Comparison of ENCODE assay signal across 23 cellular contexts in the genomic region with DNA sequence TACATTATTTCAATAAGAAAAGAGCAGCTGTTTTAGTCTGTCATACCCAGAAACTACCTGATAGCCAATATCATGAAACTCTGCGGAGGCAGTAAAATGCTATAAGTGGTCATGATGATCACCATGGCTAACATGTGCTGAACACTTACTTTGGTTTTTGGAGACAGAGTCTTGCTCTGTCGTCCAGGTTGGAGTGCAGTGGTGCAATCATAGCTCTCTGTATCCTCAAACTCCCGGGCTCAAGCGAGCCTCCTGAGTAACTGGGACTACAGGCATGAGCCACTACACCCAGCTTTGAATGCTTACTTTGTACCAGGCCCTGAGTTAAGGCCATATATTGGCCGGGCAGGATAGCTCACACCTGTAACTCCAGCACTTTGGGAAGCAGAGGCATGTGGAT.
A peak's percentile ranks its signal among the peaks of the same experiment; 100 is the strongest.
DNase-seq lines count a peak whose midpoint lies in the region; ATAC-seq, FAIRE-seq and TF ChIP-seq lines count a peak whose summit lies in the region.
"Had no signal": no experiment of that assay in that cellular context is flagged by ENCODE, and none has a peak within 500 bp of the region (broad histone marks: within the 10 kb centered on the region; RNA-seq: fewer than 3 reads in every experiment).

No MANE protein-coding gene starts in this region.

- H3K27me3 ChIP-seq in HepG2 (ENCODE audit: control insufficient read depth in 1 of 2, insufficient read depth in 2 of 2, low read length in 2 of 2), result no peaks in the 10 kb centered on the region
- no peaks in the 10 kb centered on the region for H3K27me3 ChIP-seq in transverse colon

- H3K27ac ChIP-seq in HepG2 (ENCODE audit: extremely low read length, insufficient read depth, low read length) (peak overlapping the region; percentile 70), transverse colon (peak overlapping the region; percentile 4 to 50 (median 44))
- H3K27ac ChIP-seq: 22Rv1, A549, C4-2B, HL-60 had no signal

- TF ChIP-seq EP300 in HepG2 (IDR thresholded peaks at IDR 0.05; ENCODE audit: low read depth in 2 of 2, low read length in 2 of 2) (no peak), HepG2 (CRISPR knock-in tag; IDR thresholded peaks at IDR 0.05; ENCODE audit: borderline replicate concordance) (no peak), transverse colon (IDR thresholded peaks at IDR 0.05; ENCODE audit: low read depth) (no peak)

- no peaks in the 10 kb centered on the region for H3K79me2 ChIP-seq in HepG2 (ENCODE audit: insufficient read depth, low read length)

- CTCF ChIA-PET in HepG2 (lab: Yijun Ruan, JAX; ENCODE audit: low intra/inter-chr PET ratio, low total read pairs), result no interaction called here

- no peaks in the 10 kb centered on the region for H3K9me3 Mint-ChIP-seq in HFFc6
- H3K9me3 Mint-ChIP-seq: CD4-positive, alpha-beta T cell; IgD-negative memory B cell had no signal

- no peak overlapping the region for H3K27ac Mint-ChIP-seq in HFFc6
- H3K27ac Mint-ChIP-seq: CD4-positive, alpha-beta T cell; IgD-negative memory B cell had no signal

- H3K4me3 ChIP-seq in HepG2 (replicated peaks in 1 of 3; ENCODE audit: insufficient read depth in 1 of 3, low read depth in 2 of 3, low read length in 3 of 3), result no peak overlapping the region
- H3K4me3 ChIP-seq in transverse colon, result no peak overlapping the region
- H3K4me3 ChIP-seq: A549, HAP-1 had no signal

- DNase-seq in DMS53 (lab: John Stamatoyannopoulos, UW) (peak; percentile 11), DMS53 treated with DMSO at 0.1 percent for 48 hours (lab: John Stamatoyannopoulos, UW; ENCODE audit: unreplicated experiment) (no peak), HepG2 (ENCODE audit: low spot score) (no peak), transverse colon (no peak), H54 (ENCODE audit: insufficient read length, low spot score) (no peak), HFFc6 (no peak), NCI-H1417 (lab: John Stamatoyannopoulos, UW) (no peak)
- DNase-seq: AML-193; Caco-2; CD4-positive, alpha-beta T cell; DND-41; EL; KBM-7 had no signal

- H3K4me3 Mint-ChIP-seq in HFFc6, result no peak overlapping the region
- H3K4me3 Mint-ChIP-seq: CD4-positive, alpha-beta T cell; IgD-negative memory B cell had no signal

- ATAC-seq in HepG2, result no peak

- in situ Hi-C loops in HepG2 (cut with HindIII; ENCODE audit: extremely low pct_ligation_motif_present, low pct_unique_long_range_greater_than_20kb), result no loop called here
- in situ Hi-C loops in transverse colon (cut with MboI; ENCODE audit: low pct_ligation_motif_present in 1 of 4, low pct_unique_long_range_greater_than_20kb in 1 of 4, low sequenced_read_pairs in 3 of 4), result no loop called here

- no peak overlapping the region for H2AFZ ChIP-seq in HepG2 (ENCODE audit: low read length)

- TF ChIP-seq CTCF in HepG2 (CRISPR knock-in tag; IDR thresholded peaks at IDR 0.05) (no peak), transverse colon (IDR thresholded peaks at IDR 0.05) (no peak), HFFc6 (IDR thresholded peaks at IDR 0.05) (no peak)

- H3K36me3 Mint-ChIP-seq in HFFc6 (ENCODE audit: low read depth), result no peaks in the 10 kb centered on the region

- peaks cover 17% of the 10 kb centered on the region for H3K27me3 Mint-ChIP-seq in HFFc6 (ENCODE audit: insufficient read depth)

- POLR2A ChIA-PET in HepG2 (lab: Yijun Ruan, JAX), result interaction anchor here (1.3 kb wide), 1 partner anchor 155 kb away, joined by 4 read pairs; a partner anchor contains a TSS

- TF ChIP-seq POLR2A in HepG2 (IDR thresholded peaks at IDR 0.05; ENCODE audit: insufficient read depth in 1 of 2, low read depth in 2 of 2, low read length in 2 of 2) (no peak), transverse colon (IDR thresholded peaks at IDR 0.05) (no peak), H54 (IDR thresholded peaks at IDR 0.05; ENCODE audit: low read depth, low read length) (no peak)

- no peak for TF ChIP-seq RAD21 in HepG2 (CRISPR knock-in tag; IDR thresholded peaks at IDR 0.05)

- intact Hi-C loops in HepG2 (cut with micrococcal nuclease; ENCODE audit: unreplicated experiment), result loop anchor here (2.0 kb wide), 1 partner anchor 155 kb away; a partner anchor contains a TSS
- intact Hi-C loops in transverse colon (cut with DNase I; ENCODE audit: low total_unique reads), result no loop called here

- BruUV-seq in HepG2 (replicated peaks; lab: Mats Ljungman, UMichigan), result no TSS peak

- no peaks in the 10 kb centered on the region for H3K4me1 Mint-ChIP-seq in HFFc6 (ENCODE audit: low read depth)
- H3K4me1 Mint-ChIP-seq: IgD-negative memory B cell had no signal

- H3K9me3 ChIP-seq in HepG2 (ENCODE audit: low read length) (no peaks in the 10 kb centered on the region), transverse colon (no peaks in the 10 kb centered on the region)
- H3K9me3 ChIP-seq: A549, Caco-2, HAP-1 had no signal

- no peaks in the 10 kb centered on the region for H4K20me1 ChIP-seq in HepG2 (ENCODE audit: insufficient read depth, low read length)

- peak overlapping the region; percentile 46; the same call in 1 of the 2 replicates for H3K4me2 ChIP-seq in HepG2 (ENCODE audit: low read depth, low read length)
- H3K4me2 ChIP-seq: A549 had no signal

- H3K36me3 ChIP-seq in HepG2 (replicated peaks in 1 of 2; ENCODE audit: control insufficient read depth in 1 of 2, insufficient read depth in 2 of 2, low read length in 2 of 2) (no peaks in the 10 kb centered on the region), transverse colon (no peaks in the 10 kb centered on the region)
- H3K36me3 ChIP-seq: HAP-1 had no signal

- H3K9ac ChIP-seq in HepG2 (ENCODE audit: insufficient read depth, low read depth, low read length), result no peak overlapping the region

- H3K4me1 ChIP-seq in HepG2 (ENCODE audit: insufficient read depth, low read length) (peaks cover 78% of the 10 kb centered on the region), transverse colon (peaks cover 0 to 16% (median 7%) of the 10 kb centered on the region in 4 donors)
- H3K4me1 ChIP-seq: A549, Caco-2, HAP-1 had no signal

- FAIRE-seq in HepG2 (lab: Jason Lieb, UNC) (no peak), H54 (lab: Jason Lieb, UNC) (no peak)
- FAIRE-seq: A549, GM12891, GM19239, H1, HTR-8/SVneo had no signal

- 81% methylated on average over 5 of the region's 5 CpGs for WGBS in HepG2 (ENCODE audit: low lambda C conversion rate)
- WGBS in transverse colon (ENCODE audit: low coverage in 1 of 2), 2 donors, result 81% methylated on average over 5 of the region's 5 CpGs; no CpG with 5 or more reads in 1 of the 2 donors

TF ChIP-seq in HepG2, 621 proteins besides CTCF, POLR2A, EP300 and RAD21 (continues in another document):
- TF ChIP-seq TEAD3 (CRISPR knock-in tag; optimal IDR thresholded peaks at IDR 0.05; ENCODE audit: borderline replicate concordance), result peak; percentile 8
- TF ChIP-seq ZNF121 (CRISPR knock-in tag; IDR thresholded peaks at IDR 0.05), result peak; percentile 63
- TF ChIP-seq, protein P1, sequence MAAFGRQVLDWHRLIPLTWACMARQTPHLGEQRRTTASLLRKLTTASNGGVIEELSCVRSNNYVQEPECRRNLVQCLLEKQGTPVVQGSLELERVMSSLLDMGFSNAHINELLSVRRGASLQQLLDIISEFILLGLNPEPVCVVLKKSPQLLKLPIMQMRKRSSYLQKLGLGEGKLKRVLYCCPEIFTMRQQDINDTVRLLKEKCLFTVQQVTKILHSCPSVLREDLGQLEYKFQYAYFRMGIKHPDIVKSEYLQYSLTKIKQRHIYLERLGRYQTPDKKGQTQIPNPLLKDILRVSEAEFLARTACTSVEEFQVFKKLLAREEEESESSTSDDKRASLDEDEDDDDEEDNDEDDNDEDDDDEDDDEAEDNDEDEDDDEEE (CRISPR knock-in tag; IDR thresholded peaks at IDR 0.05), result 0 out of 2 replicates have a peak, but pooled peaks have one; percentile 39
- 0 out of 2 replicates have a peak, but pooled peaks have one; percentile 3 for TF ChIP-seq FOXK1 (CRISPR knock-in tag; IDR thresholded peaks at IDR 0.05; ENCODE audit: borderline replicate concordance, low read depth)
- TF ChIP-seq, protein P2, sequence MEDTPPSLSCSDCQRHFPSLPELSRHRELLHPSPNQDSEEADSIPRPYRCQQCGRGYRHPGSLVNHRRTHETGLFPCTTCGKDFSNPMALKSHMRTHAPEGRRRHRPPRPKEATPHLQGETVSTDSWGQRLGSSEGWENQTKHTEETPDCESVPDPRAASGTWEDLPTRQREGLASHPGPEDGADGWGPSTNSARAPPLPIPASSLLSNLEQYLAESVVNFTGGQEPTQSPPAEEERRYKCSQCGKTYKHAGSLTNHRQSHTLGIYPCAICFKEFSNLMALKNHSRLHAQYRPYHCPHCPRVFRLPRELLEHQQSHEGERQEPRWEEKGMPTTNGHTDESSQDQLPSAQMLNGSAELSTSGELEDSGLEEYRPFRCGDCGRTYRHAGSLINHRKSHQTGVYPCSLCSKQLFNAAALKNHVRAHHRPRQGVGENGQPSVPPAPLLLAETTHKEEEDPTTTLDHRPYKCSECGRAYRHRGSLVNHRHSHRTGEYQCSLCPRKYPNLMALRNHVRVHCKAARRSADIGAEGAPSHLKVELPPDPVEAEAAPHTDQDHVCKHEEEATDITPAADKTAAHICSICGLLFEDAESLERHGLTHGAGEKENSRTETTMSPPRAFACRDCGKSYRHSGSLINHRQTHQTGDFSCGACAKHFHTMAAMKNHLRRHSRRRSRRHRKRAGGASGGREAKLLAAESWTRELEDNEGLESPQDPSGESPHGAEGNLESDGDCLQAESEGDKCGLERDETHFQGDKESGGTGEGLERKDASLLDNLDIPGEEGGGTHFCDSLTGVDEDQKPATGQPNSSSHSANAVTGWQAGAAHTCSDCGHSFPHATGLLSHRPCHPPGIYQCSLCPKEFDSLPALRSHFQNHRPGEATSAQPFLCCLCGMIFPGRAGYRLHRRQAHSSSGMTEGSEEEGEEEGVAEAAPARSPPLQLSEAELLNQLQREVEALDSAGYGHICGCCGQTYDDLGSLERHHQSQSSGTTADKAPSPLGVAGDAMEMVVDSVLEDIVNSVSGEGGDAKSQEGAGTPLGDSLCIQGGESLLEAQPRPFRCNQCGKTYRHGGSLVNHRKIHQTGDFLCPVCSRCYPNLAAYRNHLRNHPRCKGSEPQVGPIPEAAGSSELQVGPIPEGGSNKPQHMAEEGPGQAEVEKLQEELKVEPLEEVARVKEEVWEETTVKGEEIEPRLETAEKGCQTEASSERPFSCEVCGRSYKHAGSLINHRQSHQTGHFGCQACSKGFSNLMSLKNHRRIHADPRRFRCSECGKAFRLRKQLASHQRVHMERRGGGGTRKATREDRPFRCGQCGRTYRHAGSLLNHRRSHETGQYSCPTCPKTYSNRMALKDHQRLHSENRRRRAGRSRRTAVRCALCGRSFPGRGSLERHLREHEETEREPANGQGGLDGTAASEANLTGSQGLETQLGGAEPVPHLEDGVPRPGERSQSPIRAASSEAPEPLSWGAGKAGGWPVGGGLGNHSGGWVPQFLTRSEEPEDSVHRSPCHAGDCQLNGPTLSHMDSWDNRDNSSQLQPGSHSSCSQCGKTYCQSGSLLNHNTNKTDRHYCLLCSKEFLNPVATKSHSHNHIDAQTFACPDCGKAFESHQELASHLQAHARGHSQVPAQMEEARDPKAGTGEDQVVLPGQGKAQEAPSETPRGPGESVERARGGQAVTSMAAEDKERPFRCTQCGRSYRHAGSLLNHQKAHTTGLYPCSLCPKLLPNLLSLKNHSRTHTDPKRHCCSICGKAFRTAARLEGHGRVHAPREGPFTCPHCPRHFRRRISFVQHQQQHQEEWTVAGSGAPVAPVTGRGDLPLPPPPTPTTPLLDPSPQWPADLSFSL (CRISPR knock-in tag; IDR thresholded peaks at IDR 0.05), result no peak
- no peak for TF ChIP-seq SMYD3 (CRISPR knock-in tag; IDR thresholded peaks at IDR 0.05)
- no peak for TF ChIP-seq SRF (IDR thresholded peaks at IDR 0.05; ENCODE audit: low read depth, low read length)
